Comparison of ENCODE assay signal across 1 cellular context in the genomic region with DNA sequence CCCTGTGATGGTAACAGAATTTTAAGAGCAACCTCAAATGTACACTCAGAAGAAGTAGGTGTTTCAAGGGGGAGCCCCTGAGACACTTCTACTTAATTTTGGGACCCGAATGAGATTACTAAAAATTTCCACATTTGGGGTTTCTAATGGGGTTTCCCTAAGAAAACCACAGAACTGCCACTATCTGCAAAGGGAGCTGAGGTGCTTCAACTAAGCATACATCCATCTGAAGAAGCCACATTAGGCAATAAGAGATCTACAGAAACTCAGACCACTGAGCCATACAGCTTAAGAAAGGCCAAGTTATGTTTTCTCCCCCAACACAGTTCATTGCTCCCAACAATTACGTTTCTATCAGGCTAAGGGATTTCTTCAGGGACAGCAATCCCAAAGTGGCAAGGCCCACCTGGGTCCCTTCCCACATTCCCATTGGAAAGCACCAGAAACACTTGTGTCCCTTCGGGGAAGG.
TF ChIP-seq lines count a peak whose summit lies in the region.

No MANE protein-coding gene starts in this region.

TF ChIP-seq in HepG2, 621 proteins besides CTCF, POLR2A, EP300 and RAD21 (continued from another document):
- TF ChIP-seq, protein P1, sequence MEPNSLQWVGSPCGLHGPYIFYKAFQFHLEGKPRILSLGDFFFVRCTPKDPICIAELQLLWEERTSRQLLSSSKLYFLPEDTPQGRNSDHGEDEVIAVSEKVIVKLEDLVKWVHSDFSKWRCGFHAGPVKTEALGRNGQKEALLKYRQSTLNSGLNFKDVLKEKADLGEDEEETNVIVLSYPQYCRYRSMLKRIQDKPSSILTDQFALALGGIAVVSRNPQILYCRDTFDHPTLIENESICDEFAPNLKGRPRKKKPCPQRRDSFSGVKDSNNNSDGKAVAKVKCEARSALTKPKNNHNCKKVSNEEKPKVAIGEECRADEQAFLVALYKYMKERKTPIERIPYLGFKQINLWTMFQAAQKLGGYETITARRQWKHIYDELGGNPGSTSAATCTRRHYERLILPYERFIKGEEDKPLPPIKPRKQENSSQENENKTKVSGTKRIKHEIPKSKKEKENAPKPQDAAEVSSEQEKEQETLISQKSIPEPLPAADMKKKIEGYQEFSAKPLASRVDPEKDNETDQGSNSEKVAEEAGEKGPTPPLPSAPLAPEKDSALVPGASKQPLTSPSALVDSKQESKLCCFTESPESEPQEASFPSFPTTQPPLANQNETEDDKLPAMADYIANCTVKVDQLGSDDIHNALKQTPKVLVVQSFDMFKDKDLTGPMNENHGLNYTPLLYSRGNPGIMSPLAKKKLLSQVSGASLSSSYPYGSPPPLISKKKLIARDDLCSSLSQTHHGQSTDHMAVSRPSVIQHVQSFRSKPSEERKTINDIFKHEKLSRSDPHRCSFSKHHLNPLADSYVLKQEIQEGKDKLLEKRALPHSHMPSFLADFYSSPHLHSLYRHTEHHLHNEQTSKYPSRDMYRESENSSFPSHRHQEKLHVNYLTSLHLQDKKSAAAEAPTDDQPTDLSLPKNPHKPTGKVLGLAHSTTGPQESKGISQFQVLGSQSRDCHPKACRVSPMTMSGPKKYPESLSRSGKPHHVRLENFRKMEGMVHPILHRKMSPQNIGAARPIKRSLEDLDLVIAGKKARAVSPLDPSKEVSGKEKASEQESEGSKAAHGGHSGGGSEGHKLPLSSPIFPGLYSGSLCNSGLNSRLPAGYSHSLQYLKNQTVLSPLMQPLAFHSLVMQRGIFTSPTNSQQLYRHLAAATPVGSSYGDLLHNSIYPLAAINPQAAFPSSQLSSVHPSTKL (CRISPR knock-in tag; IDR thresholded peaks at IDR 0.05) = peak; percentile 7; the same call in 1 of the 2 replicates
- TF ChIP-seq, protein P2, sequence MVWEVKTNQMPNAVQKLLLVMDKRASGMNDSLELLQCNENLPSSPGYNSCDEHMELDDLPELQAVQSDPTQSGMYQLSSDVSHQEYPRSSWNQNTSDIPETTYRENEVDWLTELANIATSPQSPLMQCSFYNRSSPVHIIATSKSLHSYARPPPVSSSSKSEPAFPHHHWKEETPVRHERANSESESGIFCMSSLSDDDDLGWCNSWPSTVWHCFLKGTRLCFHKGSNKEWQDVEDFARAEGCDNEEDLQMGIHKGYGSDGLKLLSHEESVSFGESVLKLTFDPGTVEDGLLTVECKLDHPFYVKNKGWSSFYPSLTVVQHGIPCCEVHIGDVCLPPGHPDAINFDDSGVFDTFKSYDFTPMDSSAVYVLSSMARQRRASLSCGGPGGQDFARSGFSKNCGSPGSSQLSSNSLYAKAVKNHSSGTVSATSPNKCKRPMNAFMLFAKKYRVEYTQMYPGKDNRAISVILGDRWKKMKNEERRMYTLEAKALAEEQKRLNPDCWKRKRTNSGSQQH (CRISPR knock-in tag; IDR thresholded peaks at IDR 0.05; ENCODE audit: low read depth) = peak; percentile 77; the same call in 1 of the 2 replicates
